ENCODE assay signal across 8 cellular contexts in the genomic region with DNA sequence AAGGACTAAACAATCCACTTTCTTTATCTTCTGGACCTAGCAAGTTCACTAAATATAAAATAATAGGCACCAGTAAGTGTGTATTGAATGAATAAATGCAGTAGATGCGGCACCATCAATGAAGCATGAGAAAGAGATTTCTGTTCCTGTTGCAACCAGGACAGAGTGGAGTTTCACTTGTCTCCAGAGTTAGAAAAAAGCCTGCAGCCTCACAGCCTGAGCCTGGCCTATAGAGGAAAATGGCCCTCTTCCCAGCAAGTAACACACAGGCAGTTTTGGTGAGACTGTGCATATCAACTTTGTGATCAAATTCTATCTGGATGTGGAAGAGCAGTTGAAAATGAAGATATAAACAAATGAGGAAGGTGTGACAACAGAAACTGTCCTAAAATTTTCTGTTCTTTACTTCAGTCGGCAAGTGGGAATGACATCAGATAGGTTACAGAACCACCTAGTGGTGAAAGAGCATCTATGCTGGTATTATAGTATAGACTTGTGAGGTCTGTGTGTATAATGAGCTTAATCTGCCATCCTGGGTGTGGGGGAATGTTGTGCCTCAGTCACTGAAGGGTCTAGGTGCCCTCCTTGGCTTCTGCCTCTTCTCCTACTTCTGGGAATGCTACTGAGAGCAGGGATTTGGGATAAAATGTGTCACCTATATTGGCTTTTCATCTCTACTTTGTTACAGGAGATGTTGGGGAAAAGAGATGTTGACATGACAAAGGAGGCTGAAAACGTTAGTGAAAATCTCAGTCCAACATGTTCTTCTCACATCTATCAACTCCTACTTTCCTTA. TPM values are rescaled to one million over a fixed set of nuclear protein-coding genes. Genes with fewer than 3 reads are reported as not detected.
DNase-seq lines count a peak whose midpoint lies in the region; ATAC-seq, FAIRE-seq and TF ChIP-seq lines count a peak whose summit lies in the region.

No MANE protein-coding gene starts in this region.

- H3K4me3 ChIP-seq in ACC112 (ENCODE audit: low read depth, low read length) = no peak overlapping the region
- no peak overlapping the region for H3K4me3 ChIP-seq in HEK293 (ENCODE audit: low read depth, low read length)
- H3K4me3 ChIP-seq in SK-N-SH (ENCODE audit: low read depth in 2 of 2, low read length in 1 of 2) = no peak overlapping the region
- H3K4me3 ChIP-seq in fibroblast of lung (replicated peaks in 1 of 4; ENCODE audit: control extremely low read depth in 1 of 4, insufficient read depth in 1 of 4, low read depth in 3 of 4, low read length in 4 of 4) = no peak overlapping the region
- no peak overlapping the region for H3K4me3 ChIP-seq in pancreas

- DNase-seq in SK-N-SH = peak; percentile 36
- DNase-seq in fibroblast of lung (ENCODE audit: low read depth in 2 of 2) = peak; percentile 56 to 71
- no peak for DNase-seq in pancreas
- no peak for DNase-seq in activated effector memory CD4-positive, alpha-beta T cell treated with Interleukin-2 at 50 U/mL for 16 hours

- CTCF ChIA-PET in HEK293 (lab: Yijun Ruan, JAX) = interaction anchor here (0.6 to 4.6 kb wide), 30 partner anchors 9 to 1096 kb away, joined by 3 to 24 read pairs (median 4); no protein-coding TSS in a partner anchor
- CTCF ChIA-PET in SK-N-SH (lab: Yijun Ruan, JAX) = interaction anchor here (0.5 to 3.4 kb wide), 36 partner anchors 8 to 1261 kb away, joined by 3 to 20 read pairs (median 4); partner anchors contain the start of gene YIPF5

- peak; percentile 90 for TF ChIP-seq RAD21 in SK-N-SH (IDR thresholded peaks at IDR 0.05; ENCODE audit: low read length)

- H2AFZ ChIP-seq in ACC112 (ENCODE audit: low read length, unreplicated experiment) (peak overlapping the region; percentile 26), SK-N-SH (ENCODE audit: low read depth) (peak overlapping the region; percentile 69), fibroblast of lung (ENCODE audit: low read length) (peak overlapping the region; percentile 63)

- no peaks in the 10 kb centered on the region for H3K9me2 ChIP-seq in SK-N-SH

- no peak overlapping the region for H3K9ac ChIP-seq in SK-N-SH
- H3K9ac ChIP-seq in fibroblast of lung (ENCODE audit: insufficient read depth, low read length) = no peak overlapping the region

- H3F3A ChIP-seq in SK-N-SH (replicated peaks; ENCODE audit: insufficient read depth) = no peaks in the 10 kb centered on the region

- H3K79me2 ChIP-seq in ACC112 (ENCODE audit: control insufficient read depth, insufficient read depth, low read length, unreplicated experiment) = no peaks in the 10 kb centered on the region
- no peaks in the 10 kb centered on the region for H3K79me2 ChIP-seq in SK-N-SH (ENCODE audit: insufficient read depth)
- H3K79me2 ChIP-seq in fibroblast of lung (ENCODE audit: control insufficient read depth, insufficient read depth, low read length) = no peaks in the 10 kb centered on the region

- peak; percentile 53 to 80 (median 78) for ATAC-seq in pancreas

- intact Hi-C loops in pancreas (cut with DNase I) = no loop called here

- H3K36me3 ChIP-seq in ACC112 (ENCODE audit: insufficient read depth, low read length) (no peaks in the 10 kb centered on the region), HEK293 (ENCODE audit: control insufficient read depth in 2 of 2, insufficient read depth in 1 of 2, low read length in 2 of 2) (no peaks in the 10 kb centered on the region), SK-N-SH (replicated peaks in 1 of 2; ENCODE audit: control insufficient read depth in 1 of 2, insufficient read depth in 2 of 2, low read length in 1 of 2) (no peaks in the 10 kb centered on the region), fibroblast of lung (ENCODE audit: control insufficient read depth, insufficient read depth, low read length) (no peaks in the 10 kb centered on the region), pancreas (no peaks in the 10 kb centered on the region)

- H4K20me1 ChIP-seq in SK-N-SH (ENCODE audit: insufficient read depth) (no peaks in the 10 kb centered on the region), fibroblast of lung (ENCODE audit: control insufficient read depth, extremely low read depth, insufficient read depth, low read length) (no peaks in the 10 kb centered on the region)

- H3K27me3 ChIP-seq in ACC112 (ENCODE audit: insufficient read depth, low read length) (no peaks in the 10 kb centered on the region), SK-N-SH (ENCODE audit: insufficient read depth) (no peaks in the 10 kb centered on the region), fibroblast of lung (ENCODE audit: control insufficient read depth, insufficient read depth, low read length) (no peaks in the 10 kb centered on the region), pancreas (no peaks in the 10 kb centered on the region)

- POLR2A ChIA-PET in HEK293 (lab: Yijun Ruan, JAX) (no interaction called here), SK-N-SH (lab: Yijun Ruan, JAX) (no interaction called here)

- no peak for TF ChIP-seq EP300 in SK-N-SH (IDR thresholded peaks at IDR 0.05; ENCODE audit: borderline replicate concordance in 1 of 2, low read depth in 1 of 2, low read length in 1 of 2)

- no peak overlapping the region for H3K4me2 ChIP-seq in SK-N-SH
- peak overlapping the region; percentile 66 for H3K4me2 ChIP-seq in fibroblast of lung (ENCODE audit: extremely low read depth, insufficient read depth, low read length)

- H3K9me3 ChIP-seq in HEK293 (ENCODE audit: control insufficient read depth, insufficient read depth, low read depth, low read length) (no peaks in the 10 kb centered on the region), SK-N-SH (no peaks in the 10 kb centered on the region), fibroblast of lung (ENCODE audit: control insufficient read depth, insufficient read depth, low read depth, low read length) (no peaks in the 10 kb centered on the region), pancreas (no peaks in the 10 kb centered on the region)

- H3K27ac ChIP-seq in ACC112 (ENCODE audit: low read depth, low read length) = no peak overlapping the region
- H3K27ac ChIP-seq in HEK293 (ENCODE audit: extremely low read depth, low read depth, low read length) = no peak overlapping the region
- peak overlapping the region in 1 of 2 experiments; percentile 30; a peak in 1 of 4 replicates for H3K27ac ChIP-seq in SK-N-SH (ENCODE audit: low read depth in 2 of 2, low read length in 1 of 2)
- H3K27ac ChIP-seq in fibroblast of lung (ENCODE audit: insufficient read depth, low read length) = no peak overlapping the region
- no peak overlapping the region for H3K27ac ChIP-seq in pancreas

- no peak for FAIRE-seq in pancreas (lab: Jason Lieb, UNC)

- WGBS in SK-N-SH (ENCODE audit: low lambda C conversion rate) = 35% methylated on average over 3 of the region's 3 CpGs
- WGBS in pancreas, 2 donors = 35 to 38% methylated on average over 3 of the region's 3 CpGs

- TF ChIP-seq CTCF in GM12872 (IDR thresholded peaks at IDR 0.05; ENCODE audit: insufficient read depth, low read depth, low read length) = peak; percentile 74
- peak; percentile 65 for TF ChIP-seq CTCF in HEK293 (tag by site-specific recombination; IDR thresholded peaks at IDR 0.05)
- TF ChIP-seq CTCF in LNCAP (IDR thresholded peaks at IDR 0.05) = peak; percentile 79
- TF ChIP-seq CTCF in SK-N-SH (IDR thresholded peaks at IDR 0.05) = peak; percentile 83
- peak; percentile 73 to 78 for TF ChIP-seq CTCF in fibroblast of lung (conservative IDR thresholded peaks at IDR 0.05 in 1 of 2, IDR thresholded peaks at IDR 0.05 in 1 of 2; ENCODE audit: low read depth in 1 of 2, low read length in 2 of 2)
- TF ChIP-seq CTCF in pancreas (IDR thresholded peaks at IDR 0.05) = peak in 3 of 4 donors; percentile 24 to 37 (median 34)

- no peaks in the 10 kb centered on the region for H3K4me1 ChIP-seq in ACC112 (ENCODE audit: control insufficient read depth, insufficient read depth, low read length, unreplicated experiment)
- peaks cover 11% of the 10 kb centered on the region; the same call in 1 of the 2 replicates for H3K4me1 ChIP-seq in HEK293 (ENCODE audit: control insufficient read depth, insufficient read depth, low read length)
- peaks cover 0 to 3% of the 10 kb centered on the region in 2 experiments; a peak in 1 of 4 replicates for H3K4me1 ChIP-seq in SK-N-SH (ENCODE audit: control insufficient read depth in 1 of 2, insufficient read depth in 2 of 2, low read depth in 1 of 2, low read length in 1 of 2)
- H3K4me1 ChIP-seq in fibroblast of lung (ENCODE audit: control insufficient read depth, extremely low read depth, insufficient read depth, low read length) = peaks cover 7% of the 10 kb centered on the region
- H3K4me1 ChIP-seq in pancreas = peaks cover 0 to 7% (median 0%) of the 10 kb centered on the region in 3 donors

TF ChIP-seq in SK-N-SH, 30 proteins besides CTCF, POLR2A, EP300 and RAD21 (continues in another document):
- no peak for TF ChIP-seq TAF1 (IDR thresholded peaks at IDR 0.05; ENCODE audit: borderline replicate concordance, low read depth, low read length)

RNA-seq across cellular contexts. Expression of gene YIPF5, which starts 28.2 kb away (rescaled TPM):
- polyA plus RNA-seq in SK-N-SH (2012; rRNA removed) (36.2 and 61.1 TPM in 2 replicates), fibroblast of lung (110 and 175 TPM in 2 replicates), pancreas (10 to 100 TPM in 1 of 2 donors, 1 to 10 TPM in 1; 5.6 to 13.9 TPM)
- polyA plus RNA-seq in SK-N-SH (2012; cell fraction: cytosol; rRNA removed) = 40.3 and 50.0 TPM in 2 replicates
- polyA plus RNA-seq in SK-N-SH (2012; cell fraction: nucleus; rRNA removed) = 14.7 and 32.1 TPM in 2 replicates
- total RNA-seq in fibroblast of lung (69.6 and 83.2 TPM in 2 replicates), pancreas (10 to 100 TPM; 27.0 to 41.6 (median 34.8) TPM)
- polyA plus RNA-seq in fibroblast of lung (2012) = 81.7 and 112 TPM in 2 replicates
- polyA minus RNA-seq in fibroblast of lung (ENCODE audit: low replicate concordance) = 59.6 and 66.4 TPM in 2 replicates

RNA-seq across cellular contexts. Expression of gene KCTD16, which starts 28.4 kb away (rescaled TPM):
- polyA plus RNA-seq in SK-N-SH (2012; rRNA removed) (0.03 and 0.08 TPM in 2 replicates), fibroblast of lung (0.32 and 0.38 TPM in 2 replicates), pancreas (under 1 TPM; 0.57 to 0.99 TPM)
- 0.05 and 0.08 TPM in 2 replicates for polyA plus RNA-seq in SK-N-SH (2012; cell fraction: cytosol; rRNA removed)
- 0.06 and 0.11 TPM in 2 replicates for polyA plus RNA-seq in SK-N-SH (2012; cell fraction: nucleus; rRNA removed)
- total RNA-seq in fibroblast of lung (1.0 and 1.2 TPM in 2 replicates), pancreas (1 to 10 TPM; 1.7 to 6.6 (median 3.7) TPM)
- 0.19 and 0.20 TPM in 2 replicates for polyA plus RNA-seq in fibroblast of lung (2012)
- polyA minus RNA-seq in fibroblast of lung (ENCODE audit: low replicate concordance) = 0.52 TPM in 1 of 2 replicates, not detected in the other

Comparison
In these comparisons a context has a peak if more than half of its experiments do, and no peak if none do; other contexts are left out.
1. DNase-seq: peak in SK-N-SH (single experiment) and fibroblast of lung (2 of 2); none in pancreas (0 of 6) and activated effector memory CD4-positive, alpha-beta T cell treated with Interleukin-2 at 50 U/mL for 16 hours (single experiment).
2. Peak in every context shown above with its lines, with median percentiles within 50 percentile points of each other: H2AFZ ChIP-seq and CTCF ChIP-seq.